Comparison of ENCODE assay signal across 1 cellular context in the genomic region with DNA sequence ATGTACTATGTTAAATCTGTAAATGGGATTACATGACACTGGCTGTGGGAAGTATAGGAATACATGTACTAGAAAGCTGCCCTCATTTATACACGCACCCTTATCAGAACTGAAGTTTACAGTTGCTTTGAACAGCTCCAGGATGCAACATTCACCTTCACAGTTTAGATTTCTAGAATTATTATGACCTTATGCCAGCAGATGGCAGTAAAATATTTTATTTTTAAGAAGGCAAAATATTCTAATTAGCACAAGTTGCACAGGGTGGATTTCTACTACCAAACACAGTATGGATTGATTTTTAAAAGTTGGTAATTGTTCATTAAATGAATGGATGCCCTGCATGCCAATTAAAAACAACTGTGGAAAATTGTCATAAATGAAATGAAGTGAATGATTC.
TF ChIP-seq lines count a peak whose summit lies in the region.

No MANE protein-coding gene starts in this region.

TF ChIP-seq in SK-N-SH treated with all-trans-retinoic acid at 6 μM for 48 hours, 23 proteins besides CTCF, POLR2A, EP300 and RAD21 (continued from another document):
- TF ChIP-seq, protein P1, sequence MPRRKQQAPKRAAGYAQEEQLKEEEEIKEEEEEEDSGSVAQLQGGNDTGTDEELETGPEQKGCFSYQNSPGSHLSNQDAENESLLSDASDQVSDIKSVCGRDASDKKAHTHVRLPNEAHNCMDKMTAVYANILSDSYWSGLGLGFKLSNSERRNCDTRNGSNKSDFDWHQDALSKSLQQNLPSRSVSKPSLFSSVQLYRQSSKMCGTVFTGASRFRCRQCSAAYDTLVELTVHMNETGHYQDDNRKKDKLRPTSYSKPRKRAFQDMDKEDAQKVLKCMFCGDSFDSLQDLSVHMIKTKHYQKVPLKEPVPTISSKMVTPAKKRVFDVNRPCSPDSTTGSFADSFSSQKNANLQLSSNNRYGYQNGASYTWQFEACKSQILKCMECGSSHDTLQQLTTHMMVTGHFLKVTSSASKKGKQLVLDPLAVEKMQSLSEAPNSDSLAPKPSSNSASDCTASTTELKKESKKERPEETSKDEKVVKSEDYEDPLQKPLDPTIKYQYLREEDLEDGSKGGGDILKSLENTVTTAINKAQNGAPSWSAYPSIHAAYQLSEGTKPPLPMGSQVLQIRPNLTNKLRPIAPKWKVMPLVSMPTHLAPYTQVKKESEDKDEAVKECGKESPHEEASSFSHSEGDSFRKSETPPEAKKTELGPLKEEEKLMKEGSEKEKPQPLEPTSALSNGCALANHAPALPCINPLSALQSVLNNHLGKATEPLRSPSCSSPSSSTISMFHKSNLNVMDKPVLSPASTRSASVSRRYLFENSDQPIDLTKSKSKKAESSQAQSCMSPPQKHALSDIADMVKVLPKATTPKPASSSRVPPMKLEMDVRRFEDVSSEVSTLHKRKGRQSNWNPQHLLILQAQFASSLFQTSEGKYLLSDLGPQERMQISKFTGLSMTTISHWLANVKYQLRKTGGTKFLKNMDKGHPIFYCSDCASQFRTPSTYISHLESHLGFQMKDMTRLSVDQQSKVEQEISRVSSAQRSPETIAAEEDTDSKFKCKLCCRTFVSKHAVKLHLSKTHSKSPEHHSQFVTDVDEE (CRISPR knock-in tag; IDR thresholded peaks at IDR 0.05): no peak
- TF ChIP-seq, protein P2, sequence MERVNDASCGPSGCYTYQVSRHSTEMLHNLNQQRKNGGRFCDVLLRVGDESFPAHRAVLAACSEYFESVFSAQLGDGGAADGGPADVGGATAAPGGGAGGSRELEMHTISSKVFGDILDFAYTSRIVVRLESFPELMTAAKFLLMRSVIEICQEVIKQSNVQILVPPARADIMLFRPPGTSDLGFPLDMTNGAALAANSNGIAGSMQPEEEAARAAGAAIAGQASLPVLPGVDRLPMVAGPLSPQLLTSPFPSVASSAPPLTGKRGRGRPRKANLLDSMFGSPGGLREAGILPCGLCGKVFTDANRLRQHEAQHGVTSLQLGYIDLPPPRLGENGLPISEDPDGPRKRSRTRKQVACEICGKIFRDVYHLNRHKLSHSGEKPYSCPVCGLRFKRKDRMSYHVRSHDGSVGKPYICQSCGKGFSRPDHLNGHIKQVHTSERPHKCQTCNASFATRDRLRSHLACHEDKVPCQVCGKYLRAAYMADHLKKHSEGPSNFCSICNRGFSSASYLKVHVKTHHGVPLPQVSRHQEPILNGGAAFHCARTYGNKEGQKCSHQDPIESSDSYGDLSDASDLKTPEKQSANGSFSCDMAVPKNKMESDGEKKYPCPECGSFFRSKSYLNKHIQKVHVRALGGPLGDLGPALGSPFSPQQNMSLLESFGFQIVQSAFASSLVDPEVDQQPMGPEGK (CRISPR knock-in tag; IDR thresholded peaks at IDR 0.05; ENCODE audit: borderline replicate concordance): no peak
- no peak for TF ChIP-seq ZC3H10 (CRISPR knock-in tag; IDR thresholded peaks at IDR 0.05)
